Comparison of ENCODE assay signal across 8 cellular contexts in the genomic region with DNA sequence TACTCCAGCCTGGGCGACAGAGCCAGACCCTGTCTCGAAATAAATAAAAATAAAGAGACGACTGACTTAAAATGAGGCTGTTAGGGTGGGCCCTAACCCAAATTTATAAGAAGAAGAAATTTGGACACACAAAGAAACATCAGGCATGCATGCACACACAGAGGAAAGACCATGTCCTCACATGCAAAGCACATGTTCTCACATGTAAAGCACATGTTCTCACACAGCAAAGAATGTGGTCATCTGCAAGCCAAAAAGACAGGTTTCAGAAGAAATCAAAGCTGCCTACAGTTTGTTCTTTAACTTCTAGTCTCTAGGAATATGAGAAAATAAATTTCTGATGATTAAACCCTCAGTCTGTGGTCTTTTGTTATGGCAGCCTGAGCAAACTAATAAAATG.
"Had no signal": no experiment of that assay in that cellular context is flagged by ENCODE, and none has a peak within 500 bp of the region (broad histone marks: within the 10 kb centered on the region; RNA-seq: fewer than 3 reads in every experiment).

No MANE protein-coding gene starts in this region.

- DNase-seq: GDM1, GF-D8 had no signal

- H3K4me3 ChIP-seq: GM12878 had no signal

- FAIRE-seq: G401.6, GM12878, GM12891, GM12892, GM18507, GM19239 had no signal

- ATAC-seq: GM12878 had no signal
